In genomic region chr2:207333599-207334308, GRCh38 we compare ENCODE assay signal across 8 cellular contexts.
A peak's percentile ranks its signal among the peaks of the same experiment; 100 is the strongest.
DNase-seq lines count a peak whose midpoint lies in the region; ATAC-seq and TF ChIP-seq lines count a peak whose summit lies in the region.

No MANE protein-coding gene starts in this region.

- H3K4me3 Mint-ChIP-seq in activated CD4-positive, alpha-beta T cell treated with anti-CD3 and anti-CD28 coated beads for 36 hours = peak overlapping the region; percentile 48
- H3K4me3 Mint-ChIP-seq in activated T-helper 1 cell treated with anti-CD3 and anti-CD28 coated beads, Interleukin-12 subunit alpha, Interleukin-12 subunit beta, Interleukin-2, Interleukin-4 antibody, amounts not matched to agents 30 ng/mL and 10 ng/mL and 1 ng/mL, durations not matched to agents 14 hours and 24 hours and 36 hours = peak overlapping the region; percentile 28

- no peaks in the 10 kb centered on the region for H3K9me3 Mint-ChIP-seq in activated CD4-positive, alpha-beta T cell treated with anti-CD3 and anti-CD28 coated beads for 36 hours (ENCODE audit: low read depth)
- H3K9me3 Mint-ChIP-seq in activated T-helper 1 cell treated with anti-CD3 and anti-CD28 coated beads, Interleukin-12 subunit alpha, Interleukin-12 subunit beta, Interleukin-2, Interleukin-4 antibody, amounts not matched to agents 30 ng/mL and 10 ng/mL and 1 ng/mL, durations not matched to agents 14 hours and 24 hours and 36 hours = no peaks in the 10 kb centered on the region

- no peak for TF ChIP-seq CTCF in gastroesophageal sphincter (IDR thresholded peaks at IDR 0.05)
- TF ChIP-seq CTCF in spleen (IDR thresholded peaks at IDR 0.05 in 8 of 11, conservative IDR thresholded peaks at IDR 0.05 in 3 of 11) = no peak

- TF ChIP-seq EP300 in gastroesophageal sphincter (IDR thresholded peaks at IDR 0.05) = no peak

- peaks cover 89% of the 10 kb centered on the region for H3K4me1 Mint-ChIP-seq in activated CD4-positive, alpha-beta T cell treated with anti-CD3 and anti-CD28 coated beads for 36 hours
- peaks cover 92% of the 10 kb centered on the region for H3K4me1 Mint-ChIP-seq in activated T-helper 1 cell treated with anti-CD3 and anti-CD28 coated beads, Interleukin-12 subunit alpha, Interleukin-12 subunit beta, Interleukin-2, Interleukin-4 antibody, amounts not matched to agents 30 ng/mL and 10 ng/mL and 1 ng/mL, durations not matched to agents 14 hours and 24 hours and 36 hours (ENCODE audit: low read depth)

- CTCF ChIA-PET in activated CD4-positive, alpha-beta T cell treated with anti-CD3 and anti-CD28 coated beads for 36 hours (lab: Charles Lee) = interaction anchor here (0.8 to 1.4 kb wide), 2 partner anchors 8 to 174 kb away, joined by 3 to 5 read pairs; no protein-coding TSS in a partner anchor

- in situ Hi-C loops in KBM-7 (cut with MboI; ENCODE audit: low pct_unique_long_range_greater_than_20kb, low sequenced_read_pairs) = no loop called here

- no peaks in the 10 kb centered on the region for H3K27me3 Mint-ChIP-seq in activated CD4-positive, alpha-beta T cell treated with anti-CD3 and anti-CD28 coated beads for 36 hours
- H3K27me3 Mint-ChIP-seq in activated T-helper 1 cell treated with anti-CD3 and anti-CD28 coated beads, Interleukin-12 subunit alpha, Interleukin-12 subunit beta, Interleukin-2, Interleukin-4 antibody, amounts not matched to agents 30 ng/mL and 10 ng/mL and 1 ng/mL, durations not matched to agents 14 hours and 24 hours and 36 hours (ENCODE audit: insufficient read depth) = no peaks in the 10 kb centered on the region

- H3K27me3 ChIP-seq in gastroesophageal sphincter (no peaks in the 10 kb centered on the region), spleen (replicated peaks in 1 of 7) (no peaks in the 10 kb centered on the region), H7 (ENCODE audit: control insufficient read depth, insufficient read depth, low read length) (no peaks in the 10 kb centered on the region)

- intact Hi-C loops in activated CD4-positive, alpha-beta T cell treated with anti-CD3 and anti-CD28 coated beads for 36 hours (cut with DNase I, micrococcal nuclease) = loop anchor here (2.0 to 5.0 kb wide), 6 partner anchors 46 to 261 kb away; partner anchors contain the start of gene CREB1 (in 1 of the 2)
- intact Hi-C loops in activated T-helper 1 cell treated with anti-CD3 and anti-CD28 coated beads, Interleukin-12 subunit alpha, Interleukin-12 subunit beta, Interleukin-2, Interleukin-4 antibody, amounts not matched to agents 30 ng/mL and 10 ng/mL and 1 ng/mL, durations not matched to agents 14 hours and 24 hours and 36 hours (cut with micrococcal nuclease) = loop anchor here (5.0 to 10.0 kb wide), 5 partner anchors 139 to 566 kb away; partner anchors contain the start of genes FASTKD2, MDH1B and METTL21A
- intact Hi-C loops in spleen (cut with DNase I; ENCODE audit: low total_unique reads) = no loop called here

- peak overlapping the region; percentile 94 for H3K27ac Mint-ChIP-seq in activated CD4-positive, alpha-beta T cell treated with anti-CD3 and anti-CD28 coated beads for 36 hours
- H3K27ac Mint-ChIP-seq in activated T-helper 1 cell treated with anti-CD3 and anti-CD28 coated beads, Interleukin-12 subunit alpha, Interleukin-12 subunit beta, Interleukin-2, Interleukin-4 antibody, amounts not matched to agents 30 ng/mL and 10 ng/mL and 1 ng/mL, durations not matched to agents 14 hours and 24 hours and 36 hours = peak overlapping the region; percentile 88

- 87 to 90% methylated on average over 3 to 5 of the region's 6 CpGs for WGBS in gastroesophageal sphincter (ENCODE audit: low coverage in 1 of 2), 2 donors
- WGBS in spleen, 5 donors = 77 to 88% (median 86%) methylated on average over 6 of the region's 6 CpGs

- H3K4me1 ChIP-seq in gastroesophageal sphincter (peaks cover 4 to 45% (median 10%) of the 10 kb centered on the region in 3 donors), spleen (peaks cover 0 to 65% (median 25%) of the 10 kb centered on the region in 6 donors)

- peak overlapping the region; percentile 67 to 89 (median 82) for H3K27ac ChIP-seq in gastroesophageal sphincter
- peak overlapping the region in 7 of 8 donors; percentile 76 to 84 (median 80) for H3K27ac ChIP-seq in spleen

- H3K9me3 ChIP-seq in gastroesophageal sphincter (no peaks in the 10 kb centered on the region), spleen (no peaks in the 10 kb centered on the region)

- no peak for TF ChIP-seq POLR2A in gastroesophageal sphincter (IDR thresholded peaks at IDR 0.05)
- no peak for TF ChIP-seq POLR2A in spleen (IDR thresholded peaks at IDR 0.05)

- peak overlapping the region in 1 of 2 donors; percentile 17 for H3K4me3 ChIP-seq in gastroesophageal sphincter
- H3K4me3 ChIP-seq in spleen = peak overlapping the region in 1 of 8 donors; percentile 24
- no peak overlapping the region for H3K4me3 ChIP-seq in H7 (ENCODE audit: insufficient read depth, low read depth, low read length)

- H3K36me3 ChIP-seq in gastroesophageal sphincter (no peaks in the 10 kb centered on the region), spleen (no peaks in the 10 kb centered on the region), H7 (replicated peaks; ENCODE audit: control insufficient read depth, insufficient read depth, low read length) (no peaks in the 10 kb centered on the region)

- DNase-seq in activated CD4-positive, alpha-beta T cell treated with anti-CD3 and anti-CD28 coated beads for 36 hours = no peak
- no peak for DNase-seq in activated CD4-positive, alpha-beta T cell treated with anti-CD3 and anti-CD28 coated beads for 4 hours
- no peak for DNase-seq in activated T-helper 1 cell treated with anti-CD3 and anti-CD28 coated beads, Interleukin-12 subunit alpha, Interleukin-12 subunit beta, Interleukin-2, Interleukin-4 antibody, amounts not matched to agents 30 ng/mL and 10 ng/mL and 1 ng/mL, durations not matched to agents 14 hours and 24 hours and 36 hours (ENCODE audit: low spot score)
- no peak for DNase-seq in spleen
- no peak for DNase-seq in KBM-7
- no peak for DNase-seq in H7
- no peak for DNase-seq in NCI-H510A (lab: John Stamatoyannopoulos, UW)

- POLR2A ChIA-PET in activated CD4-positive, alpha-beta T cell treated with anti-CD3 and anti-CD28 coated beads for 36 hours (lab: Charles Lee) = interaction anchor here (0.8 kb wide), 1 partner anchor 48 kb away, joined by 3 read pairs; no protein-coding TSS in a partner anchor

- no peak for ATAC-seq in activated CD4-positive, alpha-beta T cell treated with anti-CD3 and anti-CD28 coated beads for 36 hours
- ATAC-seq in gastroesophageal sphincter = no peak

- peaks cover 3% of the 10 kb centered on the region for H3K36me3 Mint-ChIP-seq in activated CD4-positive, alpha-beta T cell treated with anti-CD3 and anti-CD28 coated beads for 36 hours (ENCODE audit: low read depth)
- peaks cover 3% of the 10 kb centered on the region for H3K36me3 Mint-ChIP-seq in activated T-helper 1 cell treated with anti-CD3 and anti-CD28 coated beads, Interleukin-12 subunit alpha, Interleukin-12 subunit beta, Interleukin-2, Interleukin-4 antibody, amounts not matched to agents 30 ng/mL and 10 ng/mL and 1 ng/mL, durations not matched to agents 14 hours and 24 hours and 36 hours (ENCODE audit: low read depth)
